ENCODE assay signal across 8 cellular contexts in the genomic region with DNA sequence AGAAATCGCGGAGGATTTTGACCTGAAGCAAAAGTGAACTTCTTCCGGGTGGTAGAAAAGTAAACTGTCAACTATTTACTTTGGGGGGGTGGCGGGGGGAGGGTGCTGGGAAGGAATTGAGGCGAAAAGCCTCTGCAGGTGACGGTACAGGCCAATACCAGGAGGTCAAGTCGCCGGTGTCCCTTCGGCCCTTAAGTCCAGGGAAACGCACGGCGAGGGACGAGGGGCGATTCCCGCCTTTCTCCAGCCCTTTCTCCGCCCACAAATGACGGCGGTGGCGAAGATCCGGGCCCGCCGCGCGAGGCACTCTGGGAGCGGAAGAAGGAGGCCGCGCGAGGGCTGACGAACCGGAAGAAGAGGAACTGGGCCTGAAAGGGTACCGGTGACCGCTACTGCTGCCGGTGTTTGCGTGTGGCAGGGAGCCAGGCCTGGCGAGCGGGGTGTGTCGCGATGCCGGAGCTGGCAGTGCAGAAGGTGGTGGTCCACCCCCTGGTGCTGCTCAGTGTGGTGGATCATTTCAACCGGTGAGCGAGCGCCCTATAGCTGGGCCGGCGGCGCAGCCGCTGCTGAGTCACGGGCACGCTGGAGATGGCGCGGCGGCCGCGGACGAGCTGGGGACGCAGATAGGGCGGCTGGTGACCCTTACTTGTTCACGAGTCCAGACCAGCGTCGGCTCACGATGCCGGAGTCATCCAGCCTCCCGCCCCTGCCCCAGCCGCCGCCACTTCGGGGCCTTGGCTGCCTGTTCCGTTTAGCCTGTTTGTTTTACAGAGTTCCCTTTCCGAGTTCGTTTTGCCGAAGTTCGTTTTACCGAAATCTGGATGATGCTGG. TPM values are rescaled to one million over a fixed set of nuclear protein-coding genes. Genes with fewer than 3 reads are reported as not detected.
A peak's percentile ranks its signal among the peaks of the same experiment; 100 is the strongest.
DNase-seq lines count a peak whose midpoint lies in the region; ATAC-seq and TF ChIP-seq lines count a peak whose summit lies in the region.

A gene (plus strand): TSS at position 350 of the 831 bp plus-strand sequence. CDS start 101 bp downstream, at position 451.

- BruUV-seq in Panc1 (replicated peaks; lab: Mats Ljungman, UMichigan) = no TSS peak

- POLR2A ChIA-PET in Panc1 (lab: Charles Lee) = interaction anchor here (1.1 kb wide), 1 partner anchor 12 kb away, joined by 3 read pairs; no protein-coding TSS in a partner anchor

- H3K27me3 Mint-ChIP-seq in activated T-cell treated with anti-CD3 and anti-CD28 coated beads, Interleukin-2, amount 50 U/mL, for 4 hours (ENCODE audit: low read depth) = no peaks in the 10 kb centered on the region

- in situ Hi-C loops in Panc1 (cut with HindIII; ENCODE audit: low pct_unique_long_range_greater_than_20kb, low sequenced_read_pairs) = no loop called here

- H3K36me3 ChIP-seq in Panc1 (ENCODE audit: control insufficient read depth, insufficient read depth, low read length) (peaks cover 33% of the 10 kb centered on the region), esophagus (ENCODE audit: control insufficient read depth in 2 of 2, insufficient read depth in 2 of 2, low read length in 1 of 2) (peaks cover 0 to 2% of the 10 kb centered on the region in 2 donors), mucosa of stomach (ENCODE audit: control insufficient read depth, insufficient read depth, low read length) (no peaks in the 10 kb centered on the region)

- H3K4me1 Mint-ChIP-seq in activated T-cell treated with anti-CD3 and anti-CD28 coated beads, Interleukin-2, amount 50 U/mL, for 4 hours (ENCODE audit: low read depth) = peaks cover 32% of the 10 kb centered on the region

- ATAC-seq in GM21717 (IDR thresholded peaks at IDR 0.05; ENCODE audit: unreplicated experiment) (peak; percentile 97), Panc1 (peak; percentile 99)
- ATAC-seq in activated T-cell treated with anti-CD3 and anti-CD28 coated beads, Interleukin-2, amount 50 U/mL, for 4 hours = peak; percentile 90

- DNase-seq in DMS53 (lab: John Stamatoyannopoulos, UW) (peak; percentile 97), Panc1 (ENCODE audit: low read depth, low spot score) (peak; percentile 47)
- DNase-seq in Jurkat, Clone E6-1 (ENCODE audit: low read depth, low spot score) = peak; percentile 87
- peak; percentile 77 for DNase-seq in activated T-cell treated with anti-CD3 and anti-CD28 coated beads, Interleukin-2, amount 50 U/mL, for 4 hours
- peak; percentile 93 for DNase-seq in stimulated activated CD8-positive, alpha-beta memory T cell treated with anti-CD3 and anti-CD28 coated beads, Interleukin-4, amount 100 ng/mL, for 48 hours

- peak within 1 kb of the TSS; percentile 90 for H3K4me3 Mint-ChIP-seq in activated T-cell treated with anti-CD3 and anti-CD28 coated beads, Interleukin-2, amount 50 U/mL, for 4 hours

- H3K36me3 Mint-ChIP-seq in activated T-cell treated with anti-CD3 and anti-CD28 coated beads, Interleukin-2, amount 50 U/mL, for 4 hours (ENCODE audit: insufficient read depth) = peaks cover 16% of the 10 kb centered on the region

- H3K9me3 ChIP-seq in Panc1 (ENCODE audit: control insufficient read depth, insufficient read depth, low read depth, low read length) (peaks cover 2% of the 10 kb centered on the region; the same call in 1 of the 2 replicates), esophagus (ENCODE audit: control insufficient read depth in 2 of 2, insufficient read depth in 1 of 2, low read depth in 1 of 2, low read length in 1 of 2) (no peaks in the 10 kb centered on the region), mucosa of stomach (ENCODE audit: control insufficient read depth, low read length) (no peaks in the 10 kb centered on the region)

- H3K9me3 Mint-ChIP-seq in activated T-cell treated with anti-CD3 and anti-CD28 coated beads, Interleukin-2, amount 50 U/mL, for 4 hours = peaks cover 3% of the 10 kb centered on the region

- intact Hi-C loops in Panc1 (cut with micrococcal nuclease; ENCODE audit: unreplicated experiment) = no loop called here

- CTCF ChIA-PET in Panc1 (lab: Charles Lee) = no interaction called here

- peak within 1 kb of the TSS; percentile 94 for H3K4me3 ChIP-seq in Jurkat, Clone E6-1 (ENCODE audit: low read length)
- H3K4me3 ChIP-seq in Panc1 (ENCODE audit: low read depth in 2 of 2, low read length in 2 of 2) = peak within 1 kb of the TSS; percentile 67 to 93
- peak within 1 kb of the TSS; percentile 88 to 96 for H3K4me3 ChIP-seq in esophagus (ENCODE audit: low read depth in 1 of 2, low read length in 2 of 2)
- H3K4me3 ChIP-seq in mucosa of stomach (ENCODE audit: low read length) = peak within 1 kb of the TSS; percentile 94

- peaks cover 11% of the 10 kb centered on the region; the same call in 1 of the 2 replicates for H3K4me1 ChIP-seq in Panc1 (ENCODE audit: control insufficient read depth, insufficient read depth, low read length)
- no peaks in the 10 kb centered on the region for H3K4me1 ChIP-seq in esophagus (ENCODE audit: control insufficient read depth in 2 of 2, insufficient read depth in 2 of 2, low read length in 1 of 2)
- H3K4me1 ChIP-seq in mucosa of stomach (ENCODE audit: control insufficient read depth, insufficient read depth, low read length) = peaks cover 17% of the 10 kb centered on the region

- H3K27me3 ChIP-seq in Panc1 (ENCODE audit: control insufficient read depth, insufficient read depth, low read length) (no peaks in the 10 kb centered on the region), esophagus (ENCODE audit: control insufficient read depth in 1 of 2, insufficient read depth in 2 of 2, low read length in 2 of 2) (no peaks in the 10 kb centered on the region), mucosa of stomach (ENCODE audit: control insufficient read depth, insufficient read depth, low read length) (no peaks in the 10 kb centered on the region)

- H3K27ac ChIP-seq in Panc1 (ENCODE audit: low read length) (peak within 1 kb of the TSS; percentile 98), esophagus (ENCODE audit: low read depth in 2 of 2, low read length in 1 of 2) (peak within 1 kb of the TSS; percentile 96 to 98)

- peak within 1 kb of the TSS; percentile 89 for H3K9ac ChIP-seq in mucosa of stomach (ENCODE audit: low read length)

- no peak for TF ChIP-seq CTCF in Panc1 (IDR thresholded peaks at IDR 0.05)

- 0% methylated on average over 71 of the region's 71 CpGs for WGBS in esophagus, 2 donors

RNA-seq across cellular contexts. Expression of the gene that starts here (rescaled TPM):
- polyA plus RNA-seq in Jurkat, Clone E6-1 (2012; ENCODE audit: insufficient read depth, insufficient read length) = 158 TPM
- total RNA-seq in Panc1 (2021; ENCODE audit: unreplicated experiment) = 83.9 TPM
- 101 TPM for polyA plus RNA-seq in Panc1 (2012; ENCODE audit: insufficient read length)
- total RNA-seq in activated T-cell treated with anti-CD3 and anti-CD28 coated beads, Interleukin-2, amount 50 U/mL, for 4 hours = 100 to 1,000 TPM; 214 to 218 (median 217) TPM
- 10 to 100 TPM; 29.8 to 84.2 TPM for polyA plus RNA-seq in esophagus

Comparison
In these comparisons a context has a peak if more than half of its experiments do, and no peak if none do; other contexts are left out.
1. Peak in every context shown above with its lines: DNase-seq, ATAC-seq, H3K4me3 ChIP-seq and H3K27ac ChIP-seq.
2. DNase-seq: peak in every context shown above with its lines; median percentile 97 in DMS53; 93 in stimulated activated CD8-positive, alpha-beta memory T cell treated with anti-CD3 and anti-CD28 coated beads, Interleukin-4, amount 100 ng/mL, for 48 hours; 87 in Jurkat, Clone E6-1; 77 in activated T-cell treated with anti-CD3 and anti-CD28 coated beads, Interleukin-2, amount 50 U/mL, for 4 hours; 47 in Panc1.